Comparison of ENCODE assay signal across 1 cellular context in genomic region chr1:11650331-11650991, GRCh38.
TF ChIP-seq lines count a peak whose summit lies in the region.

No MANE protein-coding gene starts in this region.

TF ChIP-seq in IMR-90, 13 proteins besides CTCF, POLR2A, EP300 and RAD21:
- TF ChIP-seq ELK1 (IDR thresholded peaks at IDR 0.05; ENCODE audit: borderline replicate concordance, low read depth, low read length) (no peak), MAZ (IDR thresholded peaks at IDR 0.05; ENCODE audit: borderline replicate concordance, low read depth, low read length) (peak; percentile 64; the same call in 1 of the 2 replicates), FOS (IDR thresholded peaks at IDR 0.05; ENCODE audit: low read depth, low read length) (no peak), SMC3 (IDR thresholded peaks at IDR 0.05; ENCODE audit: low read depth, low read length) (peak; percentile 66), RCOR1 (IDR thresholded peaks at IDR 0.05; ENCODE audit: insufficient replicate concordance, low read length) (no peak), MAFK (IDR thresholded peaks at IDR 0.05; ENCODE audit: low read depth, low read length) (no peak), CHD1 (IDR thresholded peaks at IDR 0.05; ENCODE audit: low read depth, low read length) (no peak)
